In genomic region chr18:23703057-23703986, GRCh38 we compare ENCODE assay signal across 8 cellular contexts. TPM values are rescaled to one million over a fixed set of nuclear protein-coding genes. Genes with fewer than 3 reads are reported as not detected.
DNase-seq lines count a peak whose midpoint lies in the region; ATAC-seq and TF ChIP-seq lines count a peak whose summit lies in the region.

No MANE protein-coding gene starts in this region.

- no peaks in the 10 kb centered on the region for H3K79me2 ChIP-seq in SU-DHL-6 (ENCODE audit: insufficient read depth, low read length)

- H3K27ac ChIP-seq in heart left ventricle = peak overlapping the region in 2 of 12 donors; percentile 26 to 55
- H3K27ac ChIP-seq in SU-DHL-6 (ENCODE audit: low read depth, low read length) = no peak overlapping the region

- H2AFZ ChIP-seq in SU-DHL-6 (ENCODE audit: low read depth, low read length, severe bottlenecking) = no peak overlapping the region

- ATAC-seq in heart left ventricle = peak; percentile 50 to 89 (median 77)
- ATAC-seq in Right ventricle myocardium inferior = no peak
- no peak for ATAC-seq in GM21447 (IDR thresholded peaks at IDR 0.05; ENCODE audit: unreplicated experiment)

- no peaks in the 10 kb centered on the region for H4K20me1 ChIP-seq in SU-DHL-6 (ENCODE audit: low read depth, low read length)

- H3K9me3 ChIP-seq in heart left ventricle (peaks cover 0 to 16% (median 1%) of the 10 kb centered on the region in 12 donors), SU-DHL-6 (ENCODE audit: insufficient read depth, low read length) (no peaks in the 10 kb centered on the region)

- DNase-seq in heart left ventricle (peak in 1 of 5 donors; percentile 28), Right ventricle myocardium inferior (ENCODE audit: missing footprints) (no peak), fibroblast of the aortic adventitia (ENCODE audit: low read depth) (peak; percentile 83), retinal pigment epithelial cell (ENCODE audit: low read depth) (no peak), HuH-7.5 (ENCODE audit: low spot score) (no peak)

- H3K27me3 ChIP-seq in heart left ventricle (no peaks in the 10 kb centered on the region), SU-DHL-6 (ENCODE audit: low read length) (no peaks in the 10 kb centered on the region)

- 49 to 56% (median 55%) methylated on average over 6 of the region's 6 CpGs for WGBS in heart left ventricle, 4 donors

- no peak overlapping the region for H3K4me2 ChIP-seq in SU-DHL-6 (ENCODE audit: low read depth, low read length, poor library complexity, severe bottlenecking)

- H3K4me1 ChIP-seq in heart left ventricle = peaks cover 0 to 9% (median 0%) of the 10 kb centered on the region in 12 donors

- no peak overlapping the region for H3K9ac ChIP-seq in SU-DHL-6 (ENCODE audit: low read length)

- H3K9me2 ChIP-seq in SU-DHL-6 (replicated peaks; ENCODE audit: insufficient read depth, low read length) = no peaks in the 10 kb centered on the region

- TF ChIP-seq EP300 in Ishikawa (IDR thresholded peaks at IDR 0.05; ENCODE audit: borderline replicate concordance) = no peak

- intact Hi-C loops in heart left ventricle (cut with DNase I) (loop anchor here in 9 of 10 donors (1.0 to 10.0 kb wide), 8 partner anchors 81 to 209 kb away; partner anchors contain the start of gene RMC1 (in 1 of the 9)), Right ventricle myocardium inferior (cut with DNase I) (loop anchor here (1.0 to 10.0 kb wide), 2 partner anchors 81 to 189 kb away; no protein-coding TSS in a partner anchor)

- no peaks in the 10 kb centered on the region for H3K36me3 ChIP-seq in heart left ventricle
- no peaks in the 10 kb centered on the region for H3K36me3 ChIP-seq in SU-DHL-6 (ENCODE audit: low read length)

- TF ChIP-seq CTCF in heart left ventricle (IDR thresholded peaks at IDR 0.05) = peak; percentile 38 to 74 (median 56)
- TF ChIP-seq CTCF in SU-DHL-6 (IDR thresholded peaks at IDR 0.05; ENCODE audit: insufficient read depth, low read length, poor library complexity, severe bottlenecking) = peak; percentile 16
- peak; percentile 69 for TF ChIP-seq CTCF in fibroblast of the aortic adventitia (IDR thresholded peaks at IDR 0.05; ENCODE audit: insufficient read depth, low read length)
- peak; percentile 47 for TF ChIP-seq CTCF in retinal pigment epithelial cell (conservative IDR thresholded peaks at IDR 0.05; ENCODE audit: low read depth, low read length)

- TF ChIP-seq POLR2A in heart left ventricle (IDR thresholded peaks at IDR 0.05) = no peak

- H3K4me3 ChIP-seq in heart left ventricle = no peak overlapping the region
- H3K4me3 ChIP-seq in SU-DHL-6 (ENCODE audit: insufficient read depth, low read length, poor library complexity, severe bottlenecking) = no peak overlapping the region
- H3K4me3 ChIP-seq in fibroblast of the aortic adventitia (ENCODE audit: low read depth, low read length) = no peak overlapping the region
- H3K4me3 ChIP-seq in retinal pigment epithelial cell (ENCODE audit: low read length) = no peak overlapping the region

- TF ChIP-seq RAD21 in Ishikawa (IDR thresholded peaks at IDR 0.05; ENCODE audit: low read depth) = peak; percentile 88

- no peaks in the 10 kb centered on the region for H3F3A ChIP-seq in SU-DHL-6 (ENCODE audit: insufficient read depth)

TF ChIP-seq in Ishikawa, 13 proteins besides CTCF, POLR2A, EP300 and RAD21:
- TF ChIP-seq CREB1 (IDR thresholded peaks at IDR 0.05; ENCODE audit: low read depth) (no peak), CEBPB (IDR thresholded peaks at IDR 0.05) (no peak), FOXM1 (IDR thresholded peaks at IDR 0.05; ENCODE audit: borderline replicate concordance, low read depth) (no peak), REST (IDR thresholded peaks at IDR 0.05; ENCODE audit: low read depth) (no peak), MAX (IDR thresholded peaks at IDR 0.05) (no peak), ZBTB7A (IDR thresholded peaks at IDR 0.05; ENCODE audit: low read depth) (no peak), EGR1 (IDR thresholded peaks at IDR 0.05) (no peak), YY1 (IDR thresholded peaks at IDR 0.05; ENCODE audit: low read depth) (no peak), TEAD4 (IDR thresholded peaks at IDR 0.05) (no peak), NFIC (IDR thresholded peaks at IDR 0.05) (no peak)

RNA-seq across cellular contexts. Expression of gene LAMA3, which starts 14.1 kb away (rescaled TPM):
- total RNA-seq in heart left ventricle (1 to 10 TPM; 1.8 to 6.6 (median 3.3) TPM), Right ventricle myocardium inferior (4.1 TPM), fibroblast of the aortic adventitia (ENCODE audit: low replicate concordance) (5.1 and 15.7 TPM in 2 replicates)
- 1 to 10 TPM; 1.2 to 1.3 TPM for polyA plus RNA-seq in heart left ventricle

RNA-seq across cellular contexts. Expression of gene ANKRD29, which starts 40.6 kb away (rescaled TPM):
- total RNA-seq in heart left ventricle (1 to 10 TPM; 1.9 to 7.1 (median 5.4) TPM), Right ventricle myocardium inferior (6.8 TPM), fibroblast of the aortic adventitia (ENCODE audit: low replicate concordance) (6.1 and 17.4 TPM in 2 replicates)
- polyA plus RNA-seq in heart left ventricle = 1 to 10 TPM; 1.7 to 3.1 TPM

Comparison
In these comparisons a context has a peak if more than half of its experiments do, and no peak if none do; other contexts are left out.
1. ATAC-seq: peak in heart left ventricle (4 of 4); none in Right ventricle myocardium inferior (single experiment) and GM21447 (single experiment).
2. CTCF ChIP-seq: peak in every context shown above with its lines; median percentile 69 in fibroblast of the aortic adventitia; 56 in heart left ventricle; 47 in retinal pigment epithelial cell; 16 in SU-DHL-6.